16 cellular contexts compared by ENCODE assay signal in the genomic region with DNA sequence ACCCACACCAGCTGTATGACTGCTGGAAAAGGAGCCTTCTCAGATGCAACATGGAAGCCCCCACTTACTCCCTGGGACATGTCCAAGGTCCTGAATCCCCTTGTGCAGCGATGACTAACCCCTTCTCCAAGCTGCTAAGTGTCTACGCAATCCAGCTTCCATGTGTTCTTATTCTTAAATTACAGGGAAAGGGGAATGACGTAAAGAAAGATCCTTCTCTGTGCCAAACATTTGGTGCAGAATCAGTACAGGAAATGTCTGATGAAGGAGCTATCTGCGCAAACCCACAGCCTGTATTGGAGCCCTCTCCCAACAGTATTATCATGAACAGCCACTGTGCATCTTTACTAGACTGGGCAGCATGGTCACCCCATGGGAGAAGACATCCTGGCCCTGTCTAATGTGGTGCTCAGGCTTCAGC.
DNase-seq lines count a peak whose midpoint lies in the region; ATAC-seq and TF ChIP-seq lines count a peak whose summit lies in the region.
"Had no signal": no experiment of that assay in that cellular context is flagged by ENCODE, and none has a peak within 500 bp of the region (broad histone marks: within the 10 kb centered on the region; RNA-seq: fewer than 3 reads in every experiment).

No MANE protein-coding gene starts in this region.

- no peaks in the 10 kb centered on the region for H3K36me3 Mint-ChIP-seq in activated T-helper 2 cell treated with anti-CD3 and anti-CD28 coated beads, Interferon-gamma antibody, Interleukin-2, Interleukin-4, amounts not matched to agents 10 μg/mL and 5 μg/mL and 100 μg/mL, durations not matched to agents 14 hours and 24 hours and 36 hours (ENCODE audit: low read depth)
- H3K36me3 Mint-ChIP-seq in activated T-cell treated with anti-CD3 and anti-CD28 coated beads, Interleukin-2, amount 50 U/mL, for 4 hours (ENCODE audit: insufficient read depth): peaks cover 4% of the 10 kb centered on the region
- H3K36me3 Mint-ChIP-seq: mesothelial cell of epicardium; stimulated activated naive B cell treated with anti-CD40 and anti-IgM and Interleukin-4, amounts not matched to agents 10 μg/mL and 1 μg/mL and 100 μg/mL, for 72 hours had no signal

- in situ Hi-C loops in SK-MEL-5 (cut with HindIII; ENCODE audit: low pct_unique_long_range_greater_than_20kb, low sequenced_read_pairs): no loop called here

- H4K20me1 ChIP-seq in Karpas-422 (ENCODE audit: insufficient read depth, low read depth, low read length): no peaks in the 10 kb centered on the region

- no peak overlapping the region for H3K4me2 ChIP-seq in parathyroid adenoma (ENCODE audit: low read length)
- H3K4me2 ChIP-seq in Karpas-422 (ENCODE audit: low read depth, low read length, poor library complexity, severe bottlenecking): no peak overlapping the region

- H3K9me2 ChIP-seq in Karpas-422 (replicated peaks; ENCODE audit: insufficient read depth, low read length): no peaks in the 10 kb centered on the region

- no peak for ATAC-seq in activated T-cell treated with anti-CD3 and anti-CD28 coated beads, Interleukin-2, amount 50 U/mL, for 4 hours
- ATAC-seq: stimulated activated naive B cell treated with anti-CD40 and anti-IgM and Interleukin-4, amounts not matched to agents 10 μg/mL and 1 μg/mL and 100 μg/mL, for 72 hours had no signal

- H3K4me3 Mint-ChIP-seq in activated T-helper 2 cell treated with anti-CD3 and anti-CD28 coated beads, Interferon-gamma antibody, Interleukin-2, Interleukin-4, amounts not matched to agents 10 μg/mL and 5 μg/mL and 100 μg/mL, durations not matched to agents 14 hours and 24 hours and 36 hours (ENCODE audit: low read depth): no peak overlapping the region
- H3K4me3 Mint-ChIP-seq in activated T-cell treated with anti-CD3 and anti-CD28 coated beads, Interleukin-2, amount 50 U/mL, for 4 hours: no peak overlapping the region
- H3K4me3 Mint-ChIP-seq: mesothelial cell of epicardium; stimulated activated naive B cell treated with anti-CD40 and anti-IgM and Interleukin-4, amounts not matched to agents 10 μg/mL and 1 μg/mL and 100 μg/mL, for 72 hours had no signal

- H3K4me1 Mint-ChIP-seq in activated T-helper 2 cell treated with anti-CD3 and anti-CD28 coated beads, Interferon-gamma antibody, Interleukin-2, Interleukin-4, amounts not matched to agents 10 μg/mL and 5 μg/mL and 100 μg/mL, durations not matched to agents 14 hours and 24 hours and 36 hours (ENCODE audit: low read depth): no peaks in the 10 kb centered on the region
- H3K4me1 Mint-ChIP-seq in activated T-cell treated with anti-CD3 and anti-CD28 coated beads, Interleukin-2, amount 50 U/mL, for 4 hours (ENCODE audit: low read depth): no peaks in the 10 kb centered on the region
- H3K4me1 Mint-ChIP-seq: mesothelial cell of epicardium had no signal

- no peak for TF ChIP-seq CTCF in fibroblast of villous mesenchyme (IDR thresholded peaks at IDR 0.05; ENCODE audit: insufficient read depth, low read depth, low read length)
- TF ChIP-seq CTCF in parathyroid adenoma (IDR thresholded peaks at IDR 0.05): no peak

- H3K79me2 ChIP-seq in parathyroid adenoma: no peaks in the 10 kb centered on the region
- no peaks in the 10 kb centered on the region for H3K79me2 ChIP-seq in Karpas-422 (ENCODE audit: low read length)

- H3K4me1 ChIP-seq in parathyroid adenoma (peaks cover 9% of the 10 kb centered on the region), Karpas-422 (ENCODE audit: low read length) (no peaks in the 10 kb centered on the region)

- no peaks in the 10 kb centered on the region for H3K36me3 ChIP-seq in parathyroid adenoma (ENCODE audit: control insufficient read depth, insufficient read depth, low read length)
- no peaks in the 10 kb centered on the region for H3K36me3 ChIP-seq in Karpas-422 (ENCODE audit: insufficient read depth, low read length)

- H3K9me3 ChIP-seq in parathyroid adenoma (ENCODE audit: control insufficient read depth, low read length) (no peaks in the 10 kb centered on the region), Karpas-422 (ENCODE audit: low read length) (no peaks in the 10 kb centered on the region)

- DNase-seq in GM04504 (ENCODE audit: low read depth) (peak; percentile 17), SK-MEL-5 (ENCODE audit: low read depth, low spot score) (peak; percentile 21), fibroblast of villous mesenchyme (ENCODE audit: low read depth) (peak; percentile 30), RPMI8226 (no peak), Karpas-422 (no peak)
- DNase-seq in activated T-helper 2 cell treated with anti-CD3 and anti-CD28 coated beads, Interferon-gamma antibody, Interleukin-2, Interleukin-4, amounts not matched to agents 10 μg/mL and 5 μg/mL and 100 μg/mL, durations not matched to agents 14 hours and 24 hours and 36 hours (ENCODE audit: low spot score): no peak
- no peak for DNase-seq in activated T-cell treated with anti-CD3 and anti-CD28 coated beads, Interleukin-2, amount 50 U/mL, for 4 hours
- DNase-seq: activated CD4-positive, alpha-beta T cell treated with anti-CD3 and anti-CD28 coated beads for 1 hour; activated T-cell treated with anti-CD3 and anti-CD28 coated beads, Interleukin-2, amount 50 U/mL, for 48 hours; C1 segment of cervical spinal cord; GDM1; KG1; stimulated activated CD4-positive, alpha-beta T cell treated with anti-CD3 and anti-CD28 coated beads, Interleukin-4, amount 100 ng/mL, for 1 hour; stimulated activated naive B cell treated with anti-CD40 and anti-IgM and Interleukin-4, amounts not matched to agents 10 μg/mL and 1 μg/mL and 100 μg/mL, for 72 hours had no signal

- H3K4me3 ChIP-seq in fibroblast of villous mesenchyme (ENCODE audit: low read depth, low read length) (no peak overlapping the region), parathyroid adenoma (ENCODE audit: low read depth, low read length) (no peak overlapping the region), Karpas-422 (ENCODE audit: low read length) (no peak overlapping the region)

- no peaks in the 10 kb centered on the region for H3K9me3 Mint-ChIP-seq in activated T-helper 2 cell treated with anti-CD3 and anti-CD28 coated beads, Interferon-gamma antibody, Interleukin-2, Interleukin-4, amounts not matched to agents 10 μg/mL and 5 μg/mL and 100 μg/mL, durations not matched to agents 14 hours and 24 hours and 36 hours
- peaks cover 11% of the 10 kb centered on the region for H3K9me3 Mint-ChIP-seq in activated T-cell treated with anti-CD3 and anti-CD28 coated beads, Interleukin-2, amount 50 U/mL, for 4 hours

- H3K27ac ChIP-seq in parathyroid adenoma: peak overlapping the region; percentile 51
- no peak overlapping the region for H3K27ac ChIP-seq in Karpas-422 (ENCODE audit: low read length)

- H2AFZ ChIP-seq in parathyroid adenoma (no peak overlapping the region), Karpas-422 (ENCODE audit: low read length) (no peak overlapping the region)

- H3K27ac Mint-ChIP-seq in activated T-helper 2 cell treated with anti-CD3 and anti-CD28 coated beads, Interferon-gamma antibody, Interleukin-2, Interleukin-4, amounts not matched to agents 10 μg/mL and 5 μg/mL and 100 μg/mL, durations not matched to agents 14 hours and 24 hours and 36 hours: no peak overlapping the region
- H3K27ac Mint-ChIP-seq: mesothelial cell of epicardium; stimulated activated naive B cell treated with anti-CD40 and anti-IgM and Interleukin-4, amounts not matched to agents 10 μg/mL and 1 μg/mL and 100 μg/mL, for 72 hours had no signal

- H3K27me3 ChIP-seq in parathyroid adenoma (ENCODE audit: control insufficient read depth, insufficient read depth, low read length) (no peaks in the 10 kb centered on the region), Karpas-422 (ENCODE audit: low read length) (no peaks in the 10 kb centered on the region)

- no peaks in the 10 kb centered on the region for H3K27me3 Mint-ChIP-seq in activated T-helper 2 cell treated with anti-CD3 and anti-CD28 coated beads, Interferon-gamma antibody, Interleukin-2, Interleukin-4, amounts not matched to agents 10 μg/mL and 5 μg/mL and 100 μg/mL, durations not matched to agents 14 hours and 24 hours and 36 hours (ENCODE audit: low read depth)
- H3K27me3 Mint-ChIP-seq in activated T-cell treated with anti-CD3 and anti-CD28 coated beads, Interleukin-2, amount 50 U/mL, for 4 hours (ENCODE audit: low read depth): peaks cover 2% of the 10 kb centered on the region
- H3K27me3 Mint-ChIP-seq: stimulated activated naive B cell treated with anti-CD40 and anti-IgM and Interleukin-4, amounts not matched to agents 10 μg/mL and 1 μg/mL and 100 μg/mL, for 72 hours had no signal

- intact Hi-C loops in activated T-helper 2 cell treated with anti-CD3 and anti-CD28 coated beads, Interferon-gamma antibody, Interleukin-2, Interleukin-4, amounts not matched to agents 10 μg/mL and 5 μg/mL and 100 μg/mL, durations not matched to agents 14 hours and 24 hours and 36 hours (cut with micrococcal nuclease): no loop called here

- no peak overlapping the region for H3K9ac ChIP-seq in parathyroid adenoma
- H3K9ac ChIP-seq in Karpas-422 (ENCODE audit: low read length): no peak overlapping the region

Comparison
In these comparisons a context has a peak if more than half of its experiments do, and no peak if none do; other contexts are left out.
1. DNase-seq: peak in GM04504 (single experiment), SK-MEL-5 (single experiment) and fibroblast of villous mesenchyme (single experiment); none in activated T-helper 2 cell treated with anti-CD3 and anti-CD28 coated beads, Interferon-gamma antibody, Interleukin-2, Interleukin-4, amounts not matched to agents 10 μg/mL and 5 μg/mL and 100 μg/mL, durations not matched to agents 14 hours and 24 hours and 36 hours (single experiment), activated T-cell treated with anti-CD3 and anti-CD28 coated beads, Interleukin-2, amount 50 U/mL, for 4 hours (single experiment), RPMI8226 (single experiment) and Karpas-422 (single experiment).